In genomic region chr19:50174100-50174793, GRCh38 we compare ENCODE assay signal across 2 cellular contexts.
TF ChIP-seq lines count a peak whose summit lies in the region.

No MANE protein-coding gene starts in this region.

TF ChIP-seq in HepG2, 621 proteins besides CTCF, POLR2A, EP300 and RAD21:
- TF ChIP-seq, protein P1, sequence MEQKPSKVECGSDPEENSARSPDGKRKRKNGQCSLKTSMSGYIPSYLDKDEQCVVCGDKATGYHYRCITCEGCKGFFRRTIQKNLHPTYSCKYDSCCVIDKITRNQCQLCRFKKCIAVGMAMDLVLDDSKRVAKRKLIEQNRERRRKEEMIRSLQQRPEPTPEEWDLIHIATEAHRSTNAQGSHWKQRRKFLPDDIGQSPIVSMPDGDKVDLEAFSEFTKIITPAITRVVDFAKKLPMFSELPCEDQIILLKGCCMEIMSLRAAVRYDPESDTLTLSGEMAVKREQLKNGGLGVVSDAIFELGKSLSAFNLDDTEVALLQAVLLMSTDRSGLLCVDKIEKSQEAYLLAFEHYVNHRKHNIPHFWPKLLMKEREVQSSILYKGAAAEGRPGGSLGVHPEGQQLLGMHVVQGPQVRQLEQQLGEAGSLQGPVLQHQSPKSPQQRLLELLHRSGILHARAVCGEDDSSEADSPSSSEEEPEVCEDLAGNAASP (CRISPR knock-in tag; IDR thresholded peaks at IDR 0.05; ENCODE audit: borderline replicate concordance), result no peak
- TF ChIP-seq NCOA1 (CRISPR knock-in tag; IDR thresholded peaks at IDR 0.05), result no peak
- TF ChIP-seq ZNF446 (CRISPR knock-in tag; IDR thresholded peaks at IDR 0.05), result no peak
- TF ChIP-seq ZMYM3 (CRISPR knock-in tag; IDR thresholded peaks at IDR 0.05), result peak; percentile 21; the same call in 1 of the 2 replicates
- TF ChIP-seq GATAD1 (CRISPR knock-in tag; IDR thresholded peaks at IDR 0.05), result no peak
- TF ChIP-seq ZNF749 (CRISPR knock-in tag; IDR thresholded peaks at IDR 0.05; ENCODE audit: borderline replicate concordance), result no peak
- 0 out of 2 replicates have a peak, but pooled peaks have one; percentile 46 for TF ChIP-seq ADNP (CRISPR knock-in tag; IDR thresholded peaks at IDR 0.05)
- TF ChIP-seq GMEB2 (CRISPR knock-in tag; IDR thresholded peaks at IDR 0.05; ENCODE audit: low read depth), result no peak
- TF ChIP-seq, protein P2, sequence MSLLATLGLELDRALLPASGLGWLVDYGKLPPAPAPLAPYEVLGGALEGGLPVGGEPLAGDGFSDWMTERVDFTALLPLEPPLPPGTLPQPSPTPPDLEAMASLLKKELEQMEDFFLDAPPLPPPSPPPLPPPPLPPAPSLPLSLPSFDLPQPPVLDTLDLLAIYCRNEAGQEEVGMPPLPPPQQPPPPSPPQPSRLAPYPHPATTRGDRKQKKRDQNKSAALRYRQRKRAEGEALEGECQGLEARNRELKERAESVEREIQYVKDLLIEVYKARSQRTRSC (CRISPR knock-in tag; IDR thresholded peaks at IDR 0.05; ENCODE audit: low read depth), result no peak
- no peak for TF ChIP-seq ZNF432 (CRISPR knock-in tag; IDR thresholded peaks at IDR 0.05; ENCODE audit: borderline replicate concordance)

TF ChIP-seq in GM12891, 5 proteins besides CTCF, POLR2A, EP300 and RAD21:
- TF ChIP-seq PAX5 (IDR thresholded peaks at IDR 0.05; ENCODE audit: insufficient read depth, low read length, severe bottlenecking) (no peak), TAF1 (IDR thresholded peaks at IDR 0.05; ENCODE audit: low read depth, low read length) (no peak), POU2F2 (IDR thresholded peaks at IDR 0.05; ENCODE audit: low read depth, low read length) (no peak), POLR2AphosphoS5 (IDR thresholded peaks at IDR 0.05; ENCODE audit: low read depth, low read length) (no peak), SPI1 (IDR thresholded peaks at IDR 0.05; ENCODE audit: low read depth, low read length) (no peak)
